Comparison of ENCODE assay signal across 27 cellular contexts in the genomic region with DNA sequence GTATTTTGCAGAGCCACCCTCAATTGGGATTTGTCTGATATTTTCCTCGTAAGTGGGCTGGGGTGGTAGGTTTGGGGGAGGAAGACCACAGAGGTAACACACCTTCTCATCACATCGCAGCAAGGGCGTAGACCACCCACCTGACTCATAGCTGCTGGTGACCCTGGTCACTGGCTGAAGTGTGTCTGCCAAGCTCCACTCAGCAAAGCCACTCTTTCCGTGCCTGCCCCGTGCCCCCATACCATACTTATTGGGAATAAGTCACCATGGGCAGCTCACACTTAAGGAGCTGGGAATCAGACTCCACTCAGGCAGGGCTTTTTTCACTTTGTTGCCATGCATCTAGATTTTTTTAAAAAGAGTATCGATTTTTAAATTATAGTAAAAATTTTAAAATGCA.
DNase-seq lines count a peak whose midpoint lies in the region; ATAC-seq, FAIRE-seq and TF ChIP-seq lines count a peak whose summit lies in the region.
"Had no signal": no experiment of that assay in that cellular context is flagged by ENCODE, and none has a peak within 500 bp of the region (broad histone marks: within the 10 kb centered on the region; RNA-seq: fewer than 3 reads in every experiment).

No MANE protein-coding gene starts in this region.

- in situ Hi-C loops in G401 (cut with HindIII; ENCODE audit: low sequenced_read_pairs) = no loop called here

- no peak overlapping the region for H3K27ac Mint-ChIP-seq in activated naive CD8-positive, alpha-beta T cell treated with anti-CD3 and anti-CD28 coated beads, Interleukin-2, amount 10 ng/mL, durations not matched to agents 7 days and 5 days
- H3K27ac Mint-ChIP-seq in activated naive CD8-positive, alpha-beta T cell treated with anti-CD3 and anti-CD28 coated beads for 36 hours = no peak overlapping the region
- H3K27ac Mint-ChIP-seq in endodermal cell = no peak overlapping the region
- no peak overlapping the region for H3K27ac Mint-ChIP-seq in activated CD4-positive, alpha-beta T cell treated with anti-CD3 and anti-CD28 coated beads for 36 hours
- H3K27ac Mint-ChIP-seq: CD4-positive, CD25-positive, alpha-beta regulatory T cell had no signal

- H3K9ac ChIP-seq in endodermal cell (ENCODE audit: extremely low read depth, low read length, poor library complexity, severe bottlenecking) (no peak overlapping the region), trophoblast cell (ENCODE audit: low read length) (no peak overlapping the region)
- H3K9ac ChIP-seq: BLaER1 had no signal

- no peak overlapping the region for H4K12ac ChIP-seq in trophoblast cell (ENCODE audit: low read depth, low read length)

- no peak overlapping the region for H2BK5ac ChIP-seq in trophoblast cell (ENCODE audit: low read depth, low read length, poor library complexity)

- intact Hi-C loops in upper lobe of right lung (cut with DNase I) (no loop called here), pancreas (cut with DNase I) (no loop called here)
- intact Hi-C loops in activated CD4-positive, alpha-beta T cell treated with anti-CD3 and anti-CD28 coated beads for 36 hours (cut with DNase I, micrococcal nuclease) = no loop called here

- H3K9me3 ChIP-seq in endodermal cell (ENCODE audit: control insufficient read depth, low read length) (peaks cover 28% of the 10 kb centered on the region), trophoblast cell (ENCODE audit: insufficient read depth, low read depth, low read length) (peaks cover 8% of the 10 kb centered on the region), upper lobe of right lung (peaks cover 10% of the 10 kb centered on the region), pancreas (no peaks in the 10 kb centered on the region)

- H3K27me3 Mint-ChIP-seq in activated naive CD8-positive, alpha-beta T cell treated with anti-CD3 and anti-CD28 coated beads, Interleukin-2, amount 10 ng/mL, durations not matched to agents 7 days and 5 days = peaks cover 17% of the 10 kb centered on the region
- peaks cover 3% of the 10 kb centered on the region for H3K27me3 Mint-ChIP-seq in activated naive CD8-positive, alpha-beta T cell treated with anti-CD3 and anti-CD28 coated beads for 36 hours
- H3K27me3 Mint-ChIP-seq in endodermal cell (ENCODE audit: insufficient read depth) = no peaks in the 10 kb centered on the region
- H3K27me3 Mint-ChIP-seq in activated CD4-positive, alpha-beta T cell treated with anti-CD3 and anti-CD28 coated beads for 36 hours = peaks cover 8% of the 10 kb centered on the region

- no peak overlapping the region for H2BK12ac ChIP-seq in trophoblast cell (ENCODE audit: low read length)

- peaks cover 34% of the 10 kb centered on the region for H3K36me3 ChIP-seq in endodermal cell (ENCODE audit: control insufficient read depth, insufficient read depth, low read length)
- H3K36me3 ChIP-seq in trophoblast cell (ENCODE audit: control insufficient read depth in 1 of 2, insufficient read depth in 2 of 2, low read length in 2 of 2) = peaks cover 2 to 3% of the 10 kb centered on the region in 2 experiments
- no peaks in the 10 kb centered on the region for H3K36me3 ChIP-seq in upper lobe of right lung
- no peaks in the 10 kb centered on the region for H3K36me3 ChIP-seq in pancreas
- H3K36me3 ChIP-seq: SJSA1 had no signal

- FAIRE-seq in pancreas (lab: Jason Lieb, UNC) = no peak
- FAIRE-seq: A204.1, D721Med, G401.6, GM12878 had no signal

- no peak overlapping the region for H3K4me3 Mint-ChIP-seq in activated naive CD8-positive, alpha-beta T cell treated with anti-CD3 and anti-CD28 coated beads, Interleukin-2, amount 10 ng/mL, durations not matched to agents 7 days and 5 days
- no peak overlapping the region for H3K4me3 Mint-ChIP-seq in activated naive CD8-positive, alpha-beta T cell treated with anti-CD3 and anti-CD28 coated beads for 36 hours
- no peak overlapping the region for H3K4me3 Mint-ChIP-seq in endodermal cell
- H3K4me3 Mint-ChIP-seq in activated CD4-positive, alpha-beta T cell treated with anti-CD3 and anti-CD28 coated beads for 36 hours = no peak overlapping the region
- H3K4me3 Mint-ChIP-seq: CD4-positive, CD25-positive, alpha-beta regulatory T cell had no signal

- H3K23ac ChIP-seq in trophoblast cell (ENCODE audit: low read length) = no peak overlapping the region

- no peaks in the 10 kb centered on the region for H3K79me2 ChIP-seq in trophoblast cell (ENCODE audit: control insufficient read depth, insufficient read depth, low read length, poor library complexity)

- CTCF ChIA-PET in activated CD4-positive, alpha-beta T cell treated with anti-CD3 and anti-CD28 coated beads for 36 hours (lab: Charles Lee) = no interaction called here

- H3K9me3 Mint-ChIP-seq in activated naive CD8-positive, alpha-beta T cell treated with anti-CD3 and anti-CD28 coated beads, Interleukin-2, amount 10 ng/mL, durations not matched to agents 7 days and 5 days = peaks cover 10% of the 10 kb centered on the region
- peaks cover 8% of the 10 kb centered on the region for H3K9me3 Mint-ChIP-seq in activated naive CD8-positive, alpha-beta T cell treated with anti-CD3 and anti-CD28 coated beads for 36 hours
- peaks cover 27% of the 10 kb centered on the region for H3K9me3 Mint-ChIP-seq in endodermal cell
- H3K9me3 Mint-ChIP-seq in activated CD4-positive, alpha-beta T cell treated with anti-CD3 and anti-CD28 coated beads for 36 hours (ENCODE audit: low read depth) = peaks cover 7% of the 10 kb centered on the region

- no peak overlapping the region for H3K4ac ChIP-seq in trophoblast cell (ENCODE audit: low read depth, low read length)

- H4K91ac ChIP-seq in trophoblast cell (ENCODE audit: low read depth, low read length) = no peak overlapping the region

- H3K79me1 ChIP-seq in trophoblast cell (ENCODE audit: low read length) = no peaks in the 10 kb centered on the region

- no peak overlapping the region for H3K18ac ChIP-seq in trophoblast cell (ENCODE audit: low read length)

- no peak overlapping the region for H4K8ac ChIP-seq in trophoblast cell (ENCODE audit: low read depth, low read length)

- DNase-seq in activated naive CD8-positive, alpha-beta T cell treated with anti-CD3 and anti-CD28 coated beads, Interleukin-2, amount 10 ng/mL, durations not matched to agents 7 days and 5 days = peak; percentile 16
- DNase-seq in activated naive CD8-positive, alpha-beta T cell treated with anti-CD3 and anti-CD28 coated beads for 36 hours = no peak
- DNase-seq in endodermal cell (peak; percentile 2), trophoblast cell (no peak), upper lobe of right lung (peak; percentile 12), pancreas (no peak), G401 (ENCODE audit: low spot score) (no peak)
- DNase-seq in activated CD4-positive, alpha-beta T cell treated with anti-CD3 and anti-CD28 coated beads for 36 hours = no peak
- DNase-seq: CD4-positive, CD25-positive, alpha-beta regulatory T cell; GOT3; HCEC 1CT; NCI-H1092; NCI-H1417 treated with DMSO at 0.1 percent for 48 hours; NCI-H187; NCI-H2081 treated with DMSO at 0.1 percent for 48 hours; NCI-H2171; NCI-H226; NCI-H510A; NCI-H69; Right ventricle myocardium superior; RPMI8226 had no signal

- WGBS in endodermal cell (ENCODE audit: insufficient coverage in 1 of 2, insufficient read length in 1 of 2), 2 experiments = 90 to 98% methylated on average over 2 to 5 of the region's 6 CpGs
- WGBS in trophoblast cell (ENCODE audit: extremely low coverage, insufficient coverage, insufficient read length) = no CpG with 5 or more reads among the region's 6 CpGs
- WGBS in pancreas, 2 donors = 77 to 89% methylated on average over 6 of the region's 6 CpGs

- POLR2A ChIA-PET in activated naive CD8-positive, alpha-beta T cell treated with anti-CD3 and anti-CD28 coated beads, Interleukin-2, amount 10 ng/mL, durations not matched to agents 7 days and 5 days (lab: Charles Lee) = no interaction called here
- POLR2A ChIA-PET in activated CD4-positive, alpha-beta T cell treated with anti-CD3 and anti-CD28 coated beads for 36 hours (lab: Charles Lee) = no interaction called here

- H3K14ac ChIP-seq in trophoblast cell (ENCODE audit: low read length) = no peak overlapping the region

- no peak overlapping the region for H2AFZ ChIP-seq in trophoblast cell (ENCODE audit: insufficient read depth, low read length, poor library complexity)

- TF ChIP-seq CTCF in endodermal cell (conservative IDR thresholded peaks at IDR 0.05) (no peak), upper lobe of right lung (IDR thresholded peaks at IDR 0.05) (no peak), pancreas (IDR thresholded peaks at IDR 0.05) (no peak)

- H3K4me3 ChIP-seq in endodermal cell (ENCODE audit: low read length) (no peak overlapping the region), trophoblast cell (ENCODE audit: low read depth, low read length) (peak overlapping the region; percentile 5), upper lobe of right lung (no peak overlapping the region), pancreas (no peak overlapping the region)
- H3K4me3 ChIP-seq: BLaER1, GM12878, SJSA1 had no signal

- no peaks in the 10 kb centered on the region for H3K4me1 Mint-ChIP-seq in activated naive CD8-positive, alpha-beta T cell treated with anti-CD3 and anti-CD28 coated beads, Interleukin-2, amount 10 ng/mL, durations not matched to agents 7 days and 5 days
- no peaks in the 10 kb centered on the region for H3K4me1 Mint-ChIP-seq in activated naive CD8-positive, alpha-beta T cell treated with anti-CD3 and anti-CD28 coated beads for 36 hours
- H3K4me1 Mint-ChIP-seq in endodermal cell = no peaks in the 10 kb centered on the region
- no peaks in the 10 kb centered on the region for H3K4me1 Mint-ChIP-seq in activated CD4-positive, alpha-beta T cell treated with anti-CD3 and anti-CD28 coated beads for 36 hours
- H3K4me1 Mint-ChIP-seq: CD4-positive, CD25-positive, alpha-beta regulatory T cell had no signal

- H3K4me1 ChIP-seq in endodermal cell (ENCODE audit: control insufficient read depth, insufficient read depth, low read length) = no peaks in the 10 kb centered on the region
- H3K4me1 ChIP-seq in trophoblast cell (ENCODE audit: control insufficient read depth in 1 of 2, insufficient read depth in 2 of 2, low read length in 2 of 2) = peaks cover 0 to 3% of the 10 kb centered on the region in 2 experiments
- H3K4me1 ChIP-seq in upper lobe of right lung = no peaks in the 10 kb centered on the region
- H3K4me1 ChIP-seq in pancreas = no peaks in the 10 kb centered on the region
- H3K4me1 ChIP-seq: BLaER1, SJSA1 had no signal

- H3K27me3 ChIP-seq in endodermal cell (ENCODE audit: control insufficient read depth, insufficient read depth, low read length, poor library complexity, severe bottlenecking) (no peaks in the 10 kb centered on the region), trophoblast cell (ENCODE audit: insufficient read depth, low read length) (no peaks in the 10 kb centered on the region), upper lobe of right lung (peaks cover 5% of the 10 kb centered on the region), pancreas (no peaks in the 10 kb centered on the region)
- H3K27me3 ChIP-seq: BLaER1 had no signal

- H3K36me3 Mint-ChIP-seq in activated naive CD8-positive, alpha-beta T cell treated with anti-CD3 and anti-CD28 coated beads, Interleukin-2, amount 10 ng/mL, durations not matched to agents 7 days and 5 days = no peaks in the 10 kb centered on the region
- H3K36me3 Mint-ChIP-seq in activated naive CD8-positive, alpha-beta T cell treated with anti-CD3 and anti-CD28 coated beads for 36 hours = no peaks in the 10 kb centered on the region
- H3K36me3 Mint-ChIP-seq in endodermal cell (ENCODE audit: low read depth) = peaks cover 54% of the 10 kb centered on the region
- H3K36me3 Mint-ChIP-seq in activated CD4-positive, alpha-beta T cell treated with anti-CD3 and anti-CD28 coated beads for 36 hours (ENCODE audit: low read depth) = no peaks in the 10 kb centered on the region
- H3K36me3 Mint-ChIP-seq: CD4-positive, CD25-positive, alpha-beta regulatory T cell had no signal

- no peak overlapping the region for H3K4me2 ChIP-seq in trophoblast cell (ENCODE audit: low read length)
- H3K4me2 ChIP-seq: BLaER1 had no signal

- H3K27ac ChIP-seq in endodermal cell (ENCODE audit: low read depth, low read length) (no peak overlapping the region), trophoblast cell (ENCODE audit: low read depth, low read length) (no peak overlapping the region), upper lobe of right lung (no peak overlapping the region), pancreas (no peak overlapping the region)
- H3K27ac ChIP-seq: BLaER1, SJSA1 had no signal

- no peak overlapping the region for H2AK5ac ChIP-seq in trophoblast cell (ENCODE audit: low read length)

- H2BK120ac ChIP-seq in trophoblast cell (ENCODE audit: insufficient read depth, low read length, poor library complexity) = no peak overlapping the region

- ATAC-seq in activated naive CD8-positive, alpha-beta T cell treated with anti-CD3 and anti-CD28 coated beads, Interleukin-2, amount 10 ng/mL, durations not matched to agents 7 days and 5 days (ENCODE audit: low read depth) = no peak
- ATAC-seq in upper lobe of right lung = no peak
- no peak for ATAC-seq in pancreas
- ATAC-seq in activated CD4-positive, alpha-beta T cell treated with anti-CD3 and anti-CD28 coated beads for 36 hours = no peak
- ATAC-seq: GM12878 had no signal

Comparison
In these comparisons a context has a peak if more than half of its experiments do, and no peak if none do; other contexts are left out.
1. DNase-seq: peak in activated naive CD8-positive, alpha-beta T cell treated with anti-CD3 and anti-CD28 coated beads, Interleukin-2, amount 10 ng/mL, durations not matched to agents 7 days and 5 days (single experiment), endodermal cell (single experiment) and upper lobe of right lung (single experiment); none in activated naive CD8-positive, alpha-beta T cell treated with anti-CD3 and anti-CD28 coated beads for 36 hours (single experiment), trophoblast cell (0 of 2), pancreas (0 of 6), G401 (single experiment) and activated CD4-positive, alpha-beta T cell treated with anti-CD3 and anti-CD28 coated beads for 36 hours (single experiment).